In genomic region chr14:70871863-70872677, GRCh38 we compare ENCODE assay signal across 9 cellular contexts. TPM values are rescaled to one million over a fixed set of nuclear protein-coding genes. Genes with fewer than 3 reads are reported as not detected.
DNase-seq lines count a peak whose midpoint lies in the region; ATAC-seq, FAIRE-seq and TF ChIP-seq lines count a peak whose summit lies in the region.
"Had no signal": no experiment of that assay in that cellular context is flagged by ENCODE, and none has a peak within 500 bp of the region (broad histone marks: within the 10 kb centered on the region; RNA-seq: fewer than 3 reads in every experiment).

No MANE protein-coding gene starts in this region.

- intact Hi-C loops in K562 (cut with micrococcal nuclease), result no loop called here

- FAIRE-seq in K562 (lab: Jason Lieb, UNC), result no peak

- H2AFZ ChIP-seq in K562 (ENCODE audit: low read depth, low read length), result no peak overlapping the region

- peak overlapping the region in 3 of 4 donors; percentile 1 to 6 (median 1) for H3K4me3 ChIP-seq in Peyer's patch
- no peak overlapping the region for H3K4me3 ChIP-seq in K562
- H3K4me3 ChIP-seq in BE2C (ENCODE audit: low read depth, low read length), result no peak overlapping the region

- DNase-seq in activated naive CD4-positive, alpha-beta T cell treated with Interleukin-2 at 50 U/mL for 16 hours, result peak; percentile 14
- DNase-seq in activated naive CD4-positive, alpha-beta T cell (lab: John Stamatoyannopoulos, UW), result no peak
- DNase-seq in Peyer's patch, result no peak
- no peak for DNase-seq in K562 (ENCODE audit: extremely low read depth in 1 of 4, low spot score in 3 of 4)
- DNase-seq in dedifferentiated amniotic fluid mesenchymal stem cell (ENCODE audit: extremely low spot score), result no peak
- no peak for DNase-seq in BE2C
- DNase-seq: NCI-H1694 had no signal

- no TSS peak for BruUV-seq in K562 (replicated peaks; lab: Mats Ljungman, UMichigan)

- TF ChIP-seq POLR2A in Peyer's patch (IDR thresholded peaks at IDR 0.05) (no peak), K562 (conservative IDR thresholded peaks at IDR 0.05) (no peak)

- H4K20me1 ChIP-seq in K562 (replicated peaks; ENCODE audit: control insufficient read depth, insufficient read depth, low read length), result no peaks in the 10 kb centered on the region

- H3K36me3 ChIP-seq in Peyer's patch (no peaks in the 10 kb centered on the region), K562 (ENCODE audit: control insufficient read depth, insufficient read depth, low read length) (no peaks in the 10 kb centered on the region), BE2C (no peaks in the 10 kb centered on the region)

- no peak for TF ChIP-seq RAD21 in K562 (CRISPR knock-in tag; conservative IDR thresholded peaks at IDR 0.05 in 1 of 2, IDR thresholded peaks at IDR 0.05 in 1 of 2)

- CTCF ChIA-PET in K562 (lab: Yijun Ruan, JAX; ENCODE audit: low intra/inter-chr PET ratio), result no interaction called here

- no peak overlapping the region for H3K4me2 ChIP-seq in K562 (ENCODE audit: insufficient read depth, low read length)

- no peak overlapping the region for H3K9ac ChIP-seq in K562 (ENCODE audit: insufficient read depth in 1 of 2, low read depth in 2 of 2, low read length in 2 of 2)

- no peaks in the 10 kb centered on the region for H3K27me3 ChIP-seq in Peyer's patch
- no peaks in the 10 kb centered on the region for H3K27me3 ChIP-seq in K562 (ENCODE audit: control insufficient read depth in 2 of 2, insufficient read depth in 2 of 2, low read length in 2 of 2)
- H3K27me3 ChIP-seq in BE2C, result no peaks in the 10 kb centered on the region

- ATAC-seq in K562 (no peak), GM21526 (IDR thresholded peaks at IDR 0.05; ENCODE audit: low FRiP score, unreplicated experiment) (no peak), GM21447 (IDR thresholded peaks at IDR 0.05; ENCODE audit: unreplicated experiment) (no peak)

- in situ Hi-C loops in K562 (cut with MboI), result no loop called here

- TF ChIP-seq CTCF in Peyer's patch (IDR thresholded peaks at IDR 0.05) (no peak), K562 (IDR thresholded peaks at IDR 0.05 in 2 of 3, conservative IDR thresholded peaks at IDR 0.05 in 1 of 3; ENCODE audit: insufficient read depth in 2 of 3, low read depth in 1 of 3, low read length in 3 of 3) (no peak), BE2C (IDR thresholded peaks at IDR 0.05; ENCODE audit: low read depth, low read length) (no peak)

- no peak for TF ChIP-seq EP300 in K562 (IDR thresholded peaks at IDR 0.05; ENCODE audit: low read length)

- H3K9me1 ChIP-seq in K562 (ENCODE audit: control insufficient read depth, insufficient read depth, low read length), result no peaks in the 10 kb centered on the region

- POLR2A ChIA-PET in K562 (lab: Yijun Ruan, JAX), result interaction anchor here (0.5 to 1.1 kb wide), 2 partner anchors 13 to 619 kb away, joined by 3 to 5 read pairs; no protein-coding TSS in a partner anchor

- H3K4me1 ChIP-seq in Peyer's patch, result no peaks in the 10 kb centered on the region
- no peaks in the 10 kb centered on the region for H3K4me1 ChIP-seq in K562 (replicated peaks in 1 of 2; ENCODE audit: control insufficient read depth in 2 of 2, insufficient read depth in 2 of 2, low read length in 2 of 2)
- no peaks in the 10 kb centered on the region for H3K4me1 ChIP-seq in BE2C

- H3K9me3 ChIP-seq in Peyer's patch, result peaks cover 0 to 4% (median 1%) of the 10 kb centered on the region in 4 donors
- H3K9me3 ChIP-seq in K562 (replicated peaks; ENCODE audit: control insufficient read depth, insufficient read depth, low read depth, low read length), result no peaks in the 10 kb centered on the region; the same call in 1 of the 2 replicates
- H3K9me3 ChIP-seq in BE2C, result no peaks in the 10 kb centered on the region; the same call in none of the 2 replicates

- H3K27ac ChIP-seq in Peyer's patch, result peak overlapping the region in 2 of 4 donors; percentile 30 to 40
- H3K27ac ChIP-seq in K562 (ENCODE audit: extremely low read depth, low read depth, low read length), result no peak overlapping the region

- WGBS in K562 (ENCODE audit: insufficient coverage, low coverage, missing lambda C conversion rate), result 2% methylated on average over 8 of the region's 10 CpGs

- no peaks in the 10 kb centered on the region for H3K79me2 ChIP-seq in K562 (ENCODE audit: control insufficient read depth, insufficient read depth, low read length)

TF ChIP-seq in K562, 482 proteins besides CTCF, POLR2A, EP300 and RAD21 (continues in another document):
- no peak for TF ChIP-seq ZNF184 (CRISPR knock-in tag; IDR thresholded peaks at IDR 0.05)
- TF ChIP-seq E2F6 (IDR thresholded peaks at IDR 0.05; ENCODE audit: borderline replicate concordance in 1 of 2, extremely low read depth in 1 of 2, insufficient read depth in 1 of 2, insufficient read length in 1 of 2, low read depth in 1 of 2, low read length in 1 of 2, poor library complexity in 1 of 2, severe bottlenecking in 1 of 2), result peak in 1 of 2 experiments; percentile 45
- peak; percentile 42; the same call in 1 of the 2 replicates for TF ChIP-seq L3MBTL2 (IDR thresholded peaks at IDR 0.05)

RNA-seq across cellular contexts. Expression of gene PCNX1, which starts 35.2 kb away (rescaled TPM):
- total RNA-seq in Peyer's patch, result 100 to 1,000 TPM in 1 of 4 donors, 10 to 100 TPM in 3; 62.7 to 136 (median 90.5) TPM
- 16.2 and 32.4 TPM in 2 replicates for total RNA-seq in K562 (2011; cell fraction: chromatin; rRNA removed; ENCODE audit: low replicate concordance)
- total RNA-seq in K562 (2011; cell fraction: nucleolus; rRNA removed), result 4.3 and 6.3 TPM in 2 replicates
- 8.9 and 9.5 TPM in 2 replicates for total RNA-seq in K562 (2011; cell fraction: nucleoplasm; rRNA removed)
- total RNA-seq in K562 (2014; rRNA removed), result 1.5 and 2.6 TPM in 2 replicates
- total RNA-seq in K562 (2014; rRNA removed; fragmentation: Illumina TruSeq; extraction: Trizol), result 2.6 and 5.2 TPM in 2 replicates
- 3.6 and 4.5 TPM in 2 replicates for total RNA-seq in K562 (2015; rRNA removed; fragmentation: Illumina TruSeq; extraction: Trizol)
- total RNA-seq in K562 (2021), result 2.8 and 3.1 TPM in 2 replicates
- 2.3 and 2.8 TPM in 2 replicates for polyA plus RNA-seq in K562 (2011; rRNA removed)
- 1.6 and 3.7 TPM in 2 replicates for polyA plus RNA-seq in K562 (2011; cell fraction: cytosol; rRNA removed)
- polyA plus RNA-seq in K562 (2011; cell fraction: nucleus; rRNA removed), result 3.9 and 5.8 TPM in 2 replicates
- 0.85 and 3.1 TPM in 2 replicates for polyA plus RNA-seq in K562 (2012)
- polyA plus RNA-seq in K562 (2014; fragmentation: Illumina TruSeq; extraction: Trizol), result 1.3 and 2.1 TPM in 2 replicates
- polyA plus RNA-seq in K562 (2014; fragmentation: Nextera tagmentation; extraction: Ambion mirVana), result under 1 TPM; 0.30 to 0.39 TPM
- 1.2 and 1.8 TPM in 2 replicates for polyA plus RNA-seq in K562 (2014; rRNA removed)
- polyA minus RNA-seq in K562 (2011; rRNA and poly(A)+ RNA removed), result 8.8 and 10.6 TPM in 2 replicates
- polyA minus RNA-seq in K562 (2011; cell fraction: cytosol; rRNA and poly(A)+ RNA removed), result 4.1 and 7.1 TPM in 2 replicates
- 5.1 and 8.6 TPM in 2 replicates for polyA minus RNA-seq in K562 (2011; cell fraction: nucleus; rRNA and poly(A)+ RNA removed)
- 25.5 TPM for polyA plus RNA-seq in BE2C (2012; ENCODE audit: insufficient read depth, insufficient read length, low read depth)

Comparison
In these comparisons a context has a peak if more than half of its experiments do, and no peak if none do; other contexts are left out.
1. H3K4me3 ChIP-seq: peak in Peyer's patch (3 of 4); none in K562 (single experiment) and BE2C (single experiment).